In the genomic region with DNA sequence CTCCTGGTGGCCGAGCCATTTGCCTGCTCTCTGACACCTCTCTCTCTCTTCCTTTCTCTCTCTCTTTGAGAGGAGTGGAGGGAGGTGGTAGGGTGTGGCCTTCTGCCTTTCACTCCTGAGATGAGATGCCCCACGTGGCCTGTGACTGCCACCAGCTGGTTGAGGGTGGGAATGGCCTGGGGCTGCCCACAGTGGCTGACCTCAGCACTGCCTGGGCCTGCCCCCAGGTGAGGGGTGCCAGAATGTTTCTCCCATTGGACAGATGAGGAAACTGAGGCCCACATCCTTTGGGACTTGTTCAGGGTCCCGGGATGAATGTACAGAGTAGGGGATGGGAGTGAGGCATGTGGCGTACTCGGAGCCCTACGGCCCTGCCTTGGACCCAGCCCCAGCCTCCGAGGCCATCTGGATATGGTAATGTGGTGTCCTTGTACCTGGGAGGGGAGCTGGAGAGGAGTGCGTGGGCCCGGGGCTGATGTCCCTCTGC, we compare ENCODE assay signal across 6 cellular contexts. TPM values are rescaled to one million over a fixed set of nuclear protein-coding genes. Genes with fewer than 3 reads are reported as not detected.
DNase-seq lines count a peak whose midpoint lies in the region; ATAC-seq, FAIRE-seq and TF ChIP-seq lines count a peak whose summit lies in the region.

No MANE protein-coding gene starts in this region.

- H3K9me3 Mint-ChIP-seq in activated T-cell treated with anti-CD3 and anti-CD28 coated beads, Interleukin-2, amount 50 U/mL, for 72 hours, result no peaks in the 10 kb centered on the region

- 42% methylated on average over 2 of the region's 9 CpGs for WGBS in HepG2 (ENCODE audit: low lambda C conversion rate)

- no peak for TF ChIP-seq EP300 in HepG2 (IDR thresholded peaks at IDR 0.05; ENCODE audit: low read depth in 2 of 2, low read length in 2 of 2)
- TF ChIP-seq EP300 in HepG2 (CRISPR knock-in tag; IDR thresholded peaks at IDR 0.05; ENCODE audit: borderline replicate concordance), result no peak

- no peaks in the 10 kb centered on the region for H3K36me3 Mint-ChIP-seq in activated T-cell treated with anti-CD3 and anti-CD28 coated beads, Interleukin-2, amount 50 U/mL, for 72 hours (ENCODE audit: insufficient read depth in 2 of 2)

- peak; percentile 67 for DNase-seq in Daoy (ENCODE audit: low read depth)
- DNase-seq in activated T-cell treated with anti-CD3 and anti-CD28 coated beads, Interleukin-2, amount 50 U/mL, for 72 hours, result peak; percentile 65 to 75
- DNase-seq in HepG2 (ENCODE audit: low spot score), result peak; percentile 44
- DNase-seq in cerebellar nuclear complex (lab: John Stamatoyannopoulos, UW), result no peak

- peak; percentile 68 for TF ChIP-seq RAD21 in HepG2 (CRISPR knock-in tag; IDR thresholded peaks at IDR 0.05)

- no peak overlapping the region for H3K4me3 Mint-ChIP-seq in activated T-cell treated with anti-CD3 and anti-CD28 coated beads, Interleukin-2, amount 50 U/mL, for 72 hours

- H3K79me2 ChIP-seq in Loucy (ENCODE audit: insufficient read depth, low read length), result no peaks in the 10 kb centered on the region
- H3K79me2 ChIP-seq in HepG2 (ENCODE audit: insufficient read depth, low read length), result no peaks in the 10 kb centered on the region

- peak; percentile 90 to 96 for ATAC-seq in activated T-cell treated with anti-CD3 and anti-CD28 coated beads, Interleukin-2, amount 50 U/mL, for 72 hours (replicated peaks in 1 of 2)
- ATAC-seq in HepG2 (peak; percentile 84), HG02678 (IDR thresholded peaks at IDR 0.05; ENCODE audit: unreplicated experiment) (no peak)

- peak overlapping the region; percentile 61 for H3K9ac ChIP-seq in Loucy (ENCODE audit: low read depth, low read length, poor library complexity, severe bottlenecking)
- no peak overlapping the region for H3K9ac ChIP-seq in HepG2 (ENCODE audit: insufficient read depth, low read depth, low read length)

- H3K9me2 ChIP-seq in Loucy (replicated peaks; ENCODE audit: low read depth, low read length), result no peaks in the 10 kb centered on the region

- no peak overlapping the region for H3K27ac ChIP-seq in HepG2 (ENCODE audit: extremely low read length, insufficient read depth, low read length)

- H3K9me3 ChIP-seq in Loucy (ENCODE audit: insufficient read depth, low read depth, low read length), result no peaks in the 10 kb centered on the region
- H3K9me3 ChIP-seq in HepG2 (ENCODE audit: low read length), result no peaks in the 10 kb centered on the region

- intact Hi-C loops in HepG2 (cut with micrococcal nuclease; ENCODE audit: unreplicated experiment), result no loop called here

- peaks cover 21% of the 10 kb centered on the region for H3K4me1 Mint-ChIP-seq in activated T-cell treated with anti-CD3 and anti-CD28 coated beads, Interleukin-2, amount 50 U/mL, for 72 hours (ENCODE audit: low read depth)

- in situ Hi-C loops in HepG2 (cut with HindIII; ENCODE audit: extremely low pct_ligation_motif_present, low pct_unique_long_range_greater_than_20kb), result no loop called here

- no peaks in the 10 kb centered on the region for H3K36me3 ChIP-seq in Loucy (ENCODE audit: insufficient read depth, low read length)
- peaks cover 1 to 4% of the 10 kb centered on the region in 2 experiments; a peak in 2 of 5 replicates for H3K36me3 ChIP-seq in HepG2 (replicated peaks in 1 of 2; ENCODE audit: control insufficient read depth in 1 of 2, insufficient read depth in 2 of 2, low read length in 2 of 2)

- no peak for TF ChIP-seq POLR2A in HepG2 (IDR thresholded peaks at IDR 0.05; ENCODE audit: insufficient read depth in 1 of 2, low read depth in 2 of 2, low read length in 2 of 2)

- no peaks in the 10 kb centered on the region for H3K27me3 Mint-ChIP-seq in activated T-cell treated with anti-CD3 and anti-CD28 coated beads, Interleukin-2, amount 50 U/mL, for 72 hours (ENCODE audit: low read depth)

- H3K27ac Mint-ChIP-seq in activated T-cell treated with anti-CD3 and anti-CD28 coated beads, Interleukin-2, amount 50 U/mL, for 72 hours, result no peak overlapping the region

- peak; percentile 49 for FAIRE-seq in HepG2 (lab: Jason Lieb, UNC)

- peaks cover 19% of the 10 kb centered on the region for H3K4me1 ChIP-seq in Loucy (ENCODE audit: insufficient read depth, low read length, poor library complexity, severe bottlenecking)
- peaks cover 10% of the 10 kb centered on the region; the same call in 1 of the 2 replicates for H3K4me1 ChIP-seq in HepG2 (ENCODE audit: insufficient read depth, low read length)

- no TSS peak for BruUV-seq in HepG2 (replicated peaks; lab: Mats Ljungman, UMichigan)

- POLR2A ChIA-PET in HepG2 (lab: Yijun Ruan, JAX), result interaction anchor here (1.2 kb wide), 1 partner anchor 104 kb away, joined by 3 read pairs; no protein-coding TSS in a partner anchor

- TF ChIP-seq CTCF in Loucy (conservative IDR thresholded peaks at IDR 0.05; ENCODE audit: low read length) (peak; percentile 99), HepG2 (CRISPR knock-in tag; IDR thresholded peaks at IDR 0.05) (peak; percentile 73)

- peak overlapping the region; percentile 47 for H3K4me3 ChIP-seq in Loucy (ENCODE audit: low read length, poor library complexity, severe bottlenecking)
- no peak overlapping the region for H3K4me3 ChIP-seq in HepG2 (replicated peaks in 1 of 3; ENCODE audit: insufficient read depth in 1 of 3, low read depth in 2 of 3, low read length in 3 of 3)

- H2AFZ ChIP-seq in Loucy (ENCODE audit: low read length), result peak overlapping the region; percentile 72; the same call in 1 of the 2 replicates
- no peak overlapping the region for H2AFZ ChIP-seq in HepG2 (ENCODE audit: low read length)

- H3K4me2 ChIP-seq in Loucy (ENCODE audit: low read depth, low read length, poor library complexity, severe bottlenecking) (peak overlapping the region; percentile 64), HepG2 (ENCODE audit: low read depth, low read length) (no peak overlapping the region)

- CTCF ChIA-PET in HepG2 (lab: Yijun Ruan, JAX; ENCODE audit: low intra/inter-chr PET ratio, low total read pairs), result no interaction called here

- H3F3A ChIP-seq in Loucy (ENCODE audit: low read depth), result no peaks in the 10 kb centered on the region

- H4K20me1 ChIP-seq in Loucy (ENCODE audit: insufficient read depth, low read length, poor library complexity, severe bottlenecking) (no peaks in the 10 kb centered on the region), HepG2 (ENCODE audit: insufficient read depth, low read length) (no peaks in the 10 kb centered on the region)

- no peaks in the 10 kb centered on the region for H3K27me3 ChIP-seq in Loucy (ENCODE audit: insufficient read depth, low read length, poor library complexity, severe bottlenecking)
- no peaks in the 10 kb centered on the region for H3K27me3 ChIP-seq in HepG2 (ENCODE audit: control insufficient read depth in 1 of 2, insufficient read depth in 2 of 2, low read length in 2 of 2)

RNA-seq across cellular contexts. Expression of a gene that starts 12.7 kb away (rescaled TPM):
- total RNA-seq in Daoy (2014; rRNA removed; shearing (Covaris generic)), result not detected in 2 replicates
- under 1 TPM in 1 of 2 donors, not detected in 1; 0.41 TPM for total RNA-seq in activated T-cell treated with anti-CD3 and anti-CD28 coated beads, Interleukin-2, amount 50 U/mL, for 72 hours
- total RNA-seq in HepG2 (2016; rRNA removed; fragmentation: Illumina TruSeq; extraction: Trizol), result not detected in 2 replicates
- not detected in 2 replicates for total RNA-seq in HepG2 (2016; cell fraction: cytosol; rRNA removed; fragmentation: Illumina TruSeq; extraction: Trizol; ENCODE audit: low read depth)
- total RNA-seq in HepG2 (2016; cell fraction: insoluble cytoplasmic fraction; rRNA removed; fragmentation: Illumina TruSeq; extraction: Trizol), result not detected in 2 replicates
- not detected in 2 replicates for total RNA-seq in HepG2 (2016; cell fraction: membrane; rRNA removed; fragmentation: Illumina TruSeq; extraction: Trizol)
- total RNA-seq in HepG2 (2016; cell fraction: nucleus; rRNA removed; fragmentation: Illumina TruSeq; extraction: Trizol), result not detected in 2 replicates
- not detected in 2 replicates for polyA plus RNA-seq in HepG2 (2011; rRNA removed)
- not detected in 2 replicates for polyA plus RNA-seq in HepG2 (2011; cell fraction: cytosol; rRNA removed)
- polyA plus RNA-seq in HepG2 (2011; cell fraction: nucleus; rRNA removed), result 0.19 TPM in 1 of 2 replicates, not detected in the other
- polyA plus RNA-seq in HepG2 (2012), result 0.72 TPM in 1 of 2 replicates, not detected in the other
- not detected in 2 replicates for polyA plus RNA-seq in HepG2 (2016; cell fraction: cytosol; fragmentation: Illumina TruSeq; extraction: Trizol; ENCODE audit: low read depth)
- polyA plus RNA-seq in HepG2 (2016; cell fraction: insoluble cytoplasmic fraction; fragmentation: Illumina TruSeq; extraction: Trizol; ENCODE audit: low read depth), result not detected in 2 replicates
- polyA plus RNA-seq in HepG2 (2016; cell fraction: membrane; fragmentation: Illumina TruSeq; extraction: Trizol; ENCODE audit: low read depth), result not detected in 2 replicates
- polyA plus RNA-seq in HepG2 (2016; cell fraction: nucleus; fragmentation: Illumina TruSeq; extraction: Trizol; ENCODE audit: insufficient read depth, low read depth), result not detected in 2 replicates
- polyA minus RNA-seq in HepG2 (2011; rRNA and poly(A)+ RNA removed; ENCODE audit: low replicate concordance), result not detected in 2 replicates
- polyA minus RNA-seq in HepG2 (2011; cell fraction: cytosol; rRNA and poly(A)+ RNA removed), result not detected in 2 replicates
- polyA minus RNA-seq in HepG2 (2011; cell fraction: nucleus; rRNA and poly(A)+ RNA removed), result not detected in 2 replicates

RNA-seq across cellular contexts. Expression of a gene that starts 13.3 kb away (rescaled TPM):
- total RNA-seq in Daoy (2014; rRNA removed; shearing (Covaris generic)), result 42.4 and 42.9 TPM in 2 replicates
- total RNA-seq in activated T-cell treated with anti-CD3 and anti-CD28 coated beads, Interleukin-2, amount 50 U/mL, for 72 hours, result 10 to 100 TPM; 12.6 to 13.4 TPM
- total RNA-seq in HepG2 (2016; rRNA removed; fragmentation: Illumina TruSeq; extraction: Trizol), result 15.7 and 32.0 TPM in 2 replicates
- total RNA-seq in HepG2 (2016; cell fraction: cytosol; rRNA removed; fragmentation: Illumina TruSeq; extraction: Trizol; ENCODE audit: low read depth), result 18.6 and 25.8 TPM in 2 replicates
- 15.6 and 33.2 TPM in 2 replicates for total RNA-seq in HepG2 (2016; cell fraction: insoluble cytoplasmic fraction; rRNA removed; fragmentation: Illumina TruSeq; extraction: Trizol)
- 23.1 and 27.7 TPM in 2 replicates for total RNA-seq in HepG2 (2016; cell fraction: membrane; rRNA removed; fragmentation: Illumina TruSeq; extraction: Trizol)
- total RNA-seq in HepG2 (2016; cell fraction: nucleus; rRNA removed; fragmentation: Illumina TruSeq; extraction: Trizol), result 23.8 and 30.7 TPM in 2 replicates
- 28.3 and 35.4 TPM in 2 replicates for polyA plus RNA-seq in HepG2 (2011; rRNA removed)
- polyA plus RNA-seq in HepG2 (2011; cell fraction: cytosol; rRNA removed), result 29.2 and 46.7 TPM in 2 replicates
- polyA plus RNA-seq in HepG2 (2011; cell fraction: nucleus; rRNA removed), result 39.3 TPM in 2 replicates
- 22.4 and 25.3 TPM in 2 replicates for polyA plus RNA-seq in HepG2 (2012)
- polyA plus RNA-seq in HepG2 (2016; cell fraction: cytosol; fragmentation: Illumina TruSeq; extraction: Trizol; ENCODE audit: low read depth), result 25.0 and 27.3 TPM in 2 replicates
- 15.8 and 17.2 TPM in 2 replicates for polyA plus RNA-seq in HepG2 (2016; cell fraction: insoluble cytoplasmic fraction; fragmentation: Illumina TruSeq; extraction: Trizol; ENCODE audit: low read depth)
- polyA plus RNA-seq in HepG2 (2016; cell fraction: membrane; fragmentation: Illumina TruSeq; extraction: Trizol; ENCODE audit: low read depth), result 26.4 and 29.2 TPM in 2 replicates
- 49.1 and 50.0 TPM in 2 replicates for polyA plus RNA-seq in HepG2 (2016; cell fraction: nucleus; fragmentation: Illumina TruSeq; extraction: Trizol; ENCODE audit: insufficient read depth, low read depth)
- polyA minus RNA-seq in HepG2 (2011; rRNA and poly(A)+ RNA removed; ENCODE audit: low replicate concordance), result 34.5 and 53.9 TPM in 2 replicates
- polyA minus RNA-seq in HepG2 (2011; cell fraction: cytosol; rRNA and poly(A)+ RNA removed), result 15.4 and 16.0 TPM in 2 replicates
- 8.0 and 8.6 TPM in 2 replicates for polyA minus RNA-seq in HepG2 (2011; cell fraction: nucleus; rRNA and poly(A)+ RNA removed)

RNA-seq across cellular contexts. Expression of a gene that starts 56.5 kb away (rescaled TPM):
- 4.7 and 8.6 TPM in 2 replicates for total RNA-seq in Daoy (2014; rRNA removed; shearing (Covaris generic))
- 10 to 100 TPM; 16.0 to 18.7 TPM for total RNA-seq in activated T-cell treated with anti-CD3 and anti-CD28 coated beads, Interleukin-2, amount 50 U/mL, for 72 hours
- 5.0 and 8.2 TPM in 2 replicates for total RNA-seq in HepG2 (2016; rRNA removed; fragmentation: Illumina TruSeq; extraction: Trizol)
- total RNA-seq in HepG2 (2016; cell fraction: cytosol; rRNA removed; fragmentation: Illumina TruSeq; extraction: Trizol; ENCODE audit: low read depth), result 4.1 and 5.4 TPM in 2 replicates
- 4.9 and 8.0 TPM in 2 replicates for total RNA-seq in HepG2 (2016; cell fraction: insoluble cytoplasmic fraction; rRNA removed; fragmentation: Illumina TruSeq; extraction: Trizol)
- total RNA-seq in HepG2 (2016; cell fraction: membrane; rRNA removed; fragmentation: Illumina TruSeq; extraction: Trizol), result 5.9 and 7.6 TPM in 2 replicates
- total RNA-seq in HepG2 (2016; cell fraction: nucleus; rRNA removed; fragmentation: Illumina TruSeq; extraction: Trizol), result 10.1 and 14.4 TPM in 2 replicates
- polyA plus RNA-seq in HepG2 (2011; rRNA removed), result 3.8 and 6.8 TPM in 2 replicates
- polyA plus RNA-seq in HepG2 (2011; cell fraction: cytosol; rRNA removed), result 2.8 and 3.4 TPM in 2 replicates
- polyA plus RNA-seq in HepG2 (2011; cell fraction: nucleus; rRNA removed), result 11.8 and 13.3 TPM in 2 replicates
- polyA plus RNA-seq in HepG2 (2012), result 2.8 and 3.0 TPM in 2 replicates
- polyA plus RNA-seq in HepG2 (2016; cell fraction: cytosol; fragmentation: Illumina TruSeq; extraction: Trizol; ENCODE audit: low read depth), result 0.58 and 0.61 TPM in 2 replicates
- polyA plus RNA-seq in HepG2 (2016; cell fraction: insoluble cytoplasmic fraction; fragmentation: Illumina TruSeq; extraction: Trizol; ENCODE audit: low read depth), result 3.6 and 4.9 TPM in 2 replicates
- 0.73 and 0.76 TPM in 2 replicates for polyA plus RNA-seq in HepG2 (2016; cell fraction: membrane; fragmentation: Illumina TruSeq; extraction: Trizol; ENCODE audit: low read depth)
- 8.2 and 9.0 TPM in 2 replicates for polyA plus RNA-seq in HepG2 (2016; cell fraction: nucleus; fragmentation: Illumina TruSeq; extraction: Trizol; ENCODE audit: insufficient read depth, low read depth)
- 19.5 and 30.6 TPM in 2 replicates for polyA minus RNA-seq in HepG2 (2011; rRNA and poly(A)+ RNA removed; ENCODE audit: low replicate concordance)
- 2.5 and 6.1 TPM in 2 replicates for polyA minus RNA-seq in HepG2 (2011; cell fraction: cytosol; rRNA and poly(A)+ RNA removed)
- 22.8 and 22.9 TPM in 2 replicates for polyA minus RNA-seq in HepG2 (2011; cell fraction: nucleus; rRNA and poly(A)+ RNA removed)

RNA-seq across cellular contexts. Expression of a gene that starts 56.7 kb away (rescaled TPM):
- 12.4 TPM in 2 replicates for total RNA-seq in Daoy (2014; rRNA removed; shearing (Covaris generic))
- total RNA-seq in activated T-cell treated with anti-CD3 and anti-CD28 coated beads, Interleukin-2, amount 50 U/mL, for 72 hours, result 1 to 10 TPM; 8.2 to 9.3 TPM
- 10.1 and 19.3 TPM in 2 replicates for total RNA-seq in HepG2 (2016; rRNA removed; fragmentation: Illumina TruSeq; extraction: Trizol)
- 3.7 and 4.0 TPM in 2 replicates for total RNA-seq in HepG2 (2016; cell fraction: cytosol; rRNA removed; fragmentation: Illumina TruSeq; extraction: Trizol; ENCODE audit: low read depth)
- total RNA-seq in HepG2 (2016; cell fraction: insoluble cytoplasmic fraction; rRNA removed; fragmentation: Illumina TruSeq; extraction: Trizol), result 7.6 and 20.5 TPM in 2 replicates
- 5.4 and 6.2 TPM in 2 replicates for total RNA-seq in HepG2 (2016; cell fraction: membrane; rRNA removed; fragmentation: Illumina TruSeq; extraction: Trizol)
- total RNA-seq in HepG2 (2016; cell fraction: nucleus; rRNA removed; fragmentation: Illumina TruSeq; extraction: Trizol), result 39.7 and 42.7 TPM in 2 replicates
- 14.9 and 19.9 TPM in 2 replicates for polyA plus RNA-seq in HepG2 (2011; rRNA removed)
- 8.3 and 12.0 TPM in 2 replicates for polyA plus RNA-seq in HepG2 (2011; cell fraction: cytosol; rRNA removed)
- polyA plus RNA-seq in HepG2 (2011; cell fraction: nucleus; rRNA removed), result 67.2 and 84.3 TPM in 2 replicates
- polyA plus RNA-seq in HepG2 (2012), result 25.5 and 26.0 TPM in 2 replicates
- polyA plus RNA-seq in HepG2 (2016; cell fraction: cytosol; fragmentation: Illumina TruSeq; extraction: Trizol; ENCODE audit: low read depth), result 1.4 and 1.6 TPM in 2 replicates
- 4.8 and 8.2 TPM in 2 replicates for polyA plus RNA-seq in HepG2 (2016; cell fraction: insoluble cytoplasmic fraction; fragmentation: Illumina TruSeq; extraction: Trizol; ENCODE audit: low read depth)
- 3.7 and 4.3 TPM in 2 replicates for polyA plus RNA-seq in HepG2 (2016; cell fraction: membrane; fragmentation: Illumina TruSeq; extraction: Trizol; ENCODE audit: low read depth)
- 103 and 104 TPM in 2 replicates for polyA plus RNA-seq in HepG2 (2016; cell fraction: nucleus; fragmentation: Illumina TruSeq; extraction: Trizol; ENCODE audit: insufficient read depth, low read depth)
- polyA minus RNA-seq in HepG2 (2011; rRNA and poly(A)+ RNA removed; ENCODE audit: low replicate concordance), result 10.8 and 21.4 TPM in 2 replicates
- polyA minus RNA-seq in HepG2 (2011; cell fraction: cytosol; rRNA and poly(A)+ RNA removed), result 8.2 and 9.7 TPM in 2 replicates
- polyA minus RNA-seq in HepG2 (2011; cell fraction: nucleus; rRNA and poly(A)+ RNA removed), result 37.9 and 38.6 TPM in 2 replicates

RNA-seq across cellular contexts. Expression of a gene that starts 57.7 kb away (rescaled TPM):
- total RNA-seq in Daoy (2014; rRNA removed; shearing (Covaris generic)), result 0.86 and 0.97 TPM in 2 replicates
- total RNA-seq in activated T-cell treated with anti-CD3 and anti-CD28 coated beads, Interleukin-2, amount 50 U/mL, for 72 hours, result under 1 TPM; 0.12 to 0.30 TPM
- total RNA-seq in HepG2 (2016; rRNA removed; fragmentation: Illumina TruSeq; extraction: Trizol), result 0.02 TPM in 1 of 2 replicates, not detected in the other
- not detected in 2 replicates for total RNA-seq in HepG2 (2016; cell fraction: cytosol; rRNA removed; fragmentation: Illumina TruSeq; extraction: Trizol; ENCODE audit: low read depth)
- total RNA-seq in HepG2 (2016; cell fraction: insoluble cytoplasmic fraction; rRNA removed; fragmentation: Illumina TruSeq; extraction: Trizol), result 0.02 TPM in 1 of 2 replicates, not detected in the other
- total RNA-seq in HepG2 (2016; cell fraction: membrane; rRNA removed; fragmentation: Illumina TruSeq; extraction: Trizol), result not detected in 2 replicates
- not detected in 2 replicates for total RNA-seq in HepG2 (2016; cell fraction: nucleus; rRNA removed; fragmentation: Illumina TruSeq; extraction: Trizol)
- polyA plus RNA-seq in HepG2 (2011; rRNA removed), result not detected in 2 replicates
- polyA plus RNA-seq in HepG2 (2011; cell fraction: cytosol; rRNA removed), result under 0.01 TPM in 1 of 2 replicates, not detected in the other
- polyA plus RNA-seq in HepG2 (2011; cell fraction: nucleus; rRNA removed), result not detected in 2 replicates
- polyA plus RNA-seq in HepG2 (2012), result not detected in 2 replicates
- polyA plus RNA-seq in HepG2 (2016; cell fraction: cytosol; fragmentation: Illumina TruSeq; extraction: Trizol; ENCODE audit: low read depth), result not detected in 2 replicates
- not detected in 2 replicates for polyA plus RNA-seq in HepG2 (2016; cell fraction: insoluble cytoplasmic fraction; fragmentation: Illumina TruSeq; extraction: Trizol; ENCODE audit: low read depth)
- not detected in 2 replicates for polyA plus RNA-seq in HepG2 (2016; cell fraction: membrane; fragmentation: Illumina TruSeq; extraction: Trizol; ENCODE audit: low read depth)
- 0.05 TPM in 1 of 2 replicates, not detected in the other for polyA plus RNA-seq in HepG2 (2016; cell fraction: nucleus; fragmentation: Illumina TruSeq; extraction: Trizol; ENCODE audit: insufficient read depth, low read depth)
- 0.09 and 0.10 TPM in 2 replicates for polyA minus RNA-seq in HepG2 (2011; rRNA and poly(A)+ RNA removed; ENCODE audit: low replicate concordance)
- polyA minus RNA-seq in HepG2 (2011; cell fraction: cytosol; rRNA and poly(A)+ RNA removed), result not detected in 2 replicates
- not detected in 2 replicates for polyA minus RNA-seq in HepG2 (2011; cell fraction: nucleus; rRNA and poly(A)+ RNA removed)

Comparison
In these comparisons a context has a peak if more than half of its experiments do, and no peak if none do; other contexts are left out.
1. DNase-seq: peak in Daoy (single experiment), activated T-cell treated with anti-CD3 and anti-CD28 coated beads, Interleukin-2, amount 50 U/mL, for 72 hours (2 of 2) and HepG2 (single experiment); none in cerebellar nuclear complex (0 of 2).